ENCODE assay signal across 9 cellular contexts in the genomic region with DNA sequence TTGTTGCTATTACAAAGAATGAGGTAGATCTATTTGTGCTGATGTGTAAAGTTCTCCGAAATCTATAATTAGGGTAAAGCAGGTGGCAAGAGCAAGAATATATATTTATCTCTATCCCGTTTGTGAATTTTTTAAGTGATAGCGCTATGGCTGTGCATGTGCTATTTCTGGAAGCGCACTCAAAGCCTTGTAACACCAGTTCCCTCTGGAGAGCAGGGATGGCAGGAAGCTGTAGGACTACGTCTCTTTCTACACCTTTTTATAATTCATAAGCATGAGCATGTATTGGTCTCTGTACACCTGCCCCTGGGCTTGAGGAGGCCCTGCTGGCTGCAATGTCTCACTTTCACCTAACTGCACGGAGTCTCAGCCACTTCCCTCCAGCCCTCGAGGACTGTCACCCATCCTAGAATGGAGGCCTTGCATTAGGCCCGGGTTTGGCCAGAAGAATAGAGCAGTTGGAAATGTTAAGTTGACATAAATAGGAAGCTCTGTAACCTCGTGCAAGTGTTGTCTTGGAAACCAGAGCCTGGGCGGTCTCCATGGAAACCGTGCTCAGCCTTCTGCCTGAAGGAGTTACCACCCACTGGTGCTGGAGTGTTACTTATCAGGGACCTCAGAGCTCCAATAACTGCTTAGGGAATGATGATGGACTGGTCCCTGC. TPM values are rescaled to one million over a fixed set of nuclear protein-coding genes. Genes with fewer than 3 reads are reported as not detected.
DNase-seq lines count a peak whose midpoint lies in the region; ATAC-seq and TF ChIP-seq lines count a peak whose summit lies in the region.
"Had no signal": no experiment of that assay in that cellular context is flagged by ENCODE, and none has a peak within 500 bp of the region (broad histone marks: within the 10 kb centered on the region; RNA-seq: fewer than 3 reads in every experiment).

No MANE protein-coding gene starts in this region.

- H3K4me1 ChIP-seq in mesendoderm (ENCODE audit: control insufficient read depth, low read depth, low read length): peaks cover 2% of the 10 kb centered on the region
- no peaks in the 10 kb centered on the region for H3K4me1 ChIP-seq in PC-3 (ENCODE audit: insufficient read depth, low read length)

- H2AFZ ChIP-seq in PC-3 (ENCODE audit: low read length): no peak overlapping the region

- in situ Hi-C loops in astrocyte of the cerebellum (cut with HindIII; ENCODE audit: low sequenced_read_pairs): no loop called here

- H3K36me3 ChIP-seq in mesendoderm (ENCODE audit: control insufficient read depth, insufficient read depth, low read length): no peaks in the 10 kb centered on the region
- no peaks in the 10 kb centered on the region for H3K36me3 ChIP-seq in PC-3 (ENCODE audit: low read depth, low read length)

- H4K8ac ChIP-seq in mesendoderm (ENCODE audit: low read depth, low read length): no peak overlapping the region

- H3K4me3 ChIP-seq in astrocyte of the cerebellum (ENCODE audit: low read depth, low read length) (no peak overlapping the region), mesendoderm (ENCODE audit: low read length) (no peak overlapping the region), PC-3 (ENCODE audit: low read length) (no peak overlapping the region)

- intact Hi-C loops in PC-3 (cut with micrococcal nuclease): no loop called here

- no peak overlapping the region for H3K27ac ChIP-seq in mesendoderm (ENCODE audit: low read depth, low read length)
- H3K27ac ChIP-seq in PC-3 (ENCODE audit: low read length): no peak overlapping the region

- WGBS in mesendoderm (ENCODE audit: extremely low coverage, insufficient coverage, low lambda C conversion rate): no CpG with 5 or more reads among the region's 11 CpGs

- POLR2A ChIA-PET in PC-3 (lab: Charles Lee; ENCODE audit: unreplicated experiment): no interaction called here

- no peaks in the 10 kb centered on the region for H3K79me1 ChIP-seq in mesendoderm (ENCODE audit: low read length)

- H4K5ac ChIP-seq in mesendoderm (ENCODE audit: low read length): no peak overlapping the region

- H2AK5ac ChIP-seq in mesendoderm (ENCODE audit: low read length): no peak overlapping the region

- H3K9ac ChIP-seq in mesendoderm (ENCODE audit: low read length) (no peak overlapping the region), PC-3 (ENCODE audit: low read length) (no peak overlapping the region)

- no peak overlapping the region for H3K56ac ChIP-seq in mesendoderm (ENCODE audit: low read length)

- H2BK15ac ChIP-seq in mesendoderm (replicated peaks; ENCODE audit: low read depth): no peak overlapping the region

- DNase-seq in EH (ENCODE audit: low read depth) (peak; percentile 58), M059J (ENCODE audit: low read depth) (peak; percentile 43), astrocyte of the cerebellum (ENCODE audit: low read depth) (peak; percentile 35), mesendoderm (peak; percentile 85), PC-3 (no peak), ureter (ENCODE audit: low spot score) (no peak), KG1 (lab: John Stamatoyannopoulos, UW) (no peak)
- no peak for DNase-seq in effector CD8-positive, alpha-beta T cell (lab: John Stamatoyannopoulos, UW)

- no peaks in the 10 kb centered on the region for H3K79me2 ChIP-seq in mesendoderm (ENCODE audit: control insufficient read depth, insufficient read depth, low read length)
- no peaks in the 10 kb centered on the region for H3K79me2 ChIP-seq in PC-3 (ENCODE audit: low read length)

- H3K4me2 ChIP-seq in mesendoderm (ENCODE audit: low read length) (no peak overlapping the region), PC-3 (ENCODE audit: low read length) (no peak overlapping the region)

- ATAC-seq in PC-3: no peak
- ATAC-seq: activated CD4-positive, CD25-positive, alpha-beta regulatory T cell treated with anti-CD3 and anti-CD28 coated beads, Interleukin-2, amount 50 U/mL, for 24 hours had no signal

- H2BK5ac ChIP-seq in mesendoderm (ENCODE audit: low read length): no peak overlapping the region

- no peak overlapping the region for H3K23ac ChIP-seq in mesendoderm (ENCODE audit: low read length)

- no peaks in the 10 kb centered on the region for H3K9me3 ChIP-seq in PC-3 (ENCODE audit: low read length)

- no peak overlapping the region for H3K18ac ChIP-seq in mesendoderm (ENCODE audit: low read length)

- H3K27me3 ChIP-seq in mesendoderm (ENCODE audit: insufficient read depth, low read length, poor library complexity) (no peaks in the 10 kb centered on the region), PC-3 (ENCODE audit: low read length) (no peaks in the 10 kb centered on the region)

- BruUV-seq in PC-3 (replicated peaks; lab: Mats Ljungman, UMichigan): no TSS peak

- CTCF ChIA-PET in PC-3 (lab: Charles Lee): no interaction called here

- H3K4ac ChIP-seq in mesendoderm (ENCODE audit: low read depth, low read length): no peak overlapping the region

- no peaks in the 10 kb centered on the region for H3F3A ChIP-seq in PC-3 (ENCODE audit: low read length, unreplicated experiment)

- no peak overlapping the region for H2BK120ac ChIP-seq in mesendoderm (ENCODE audit: low read depth, low read length)

- H4K20me1 ChIP-seq in PC-3 (ENCODE audit: low read length): no peaks in the 10 kb centered on the region

- H3K9me2 ChIP-seq in PC-3 (replicated peaks; ENCODE audit: low read length): no peaks in the 10 kb centered on the region

- TF ChIP-seq CTCF in astrocyte of the cerebellum (IDR thresholded peaks at IDR 0.05; ENCODE audit: low read depth, low read length, missing control alignments) (no peak), PC-3 (conservative IDR thresholded peaks at IDR 0.05; ENCODE audit: low read depth, low read length) (no peak)

RNA-seq across cellular contexts. Expression of a gene that starts 20.9 kb away (rescaled TPM):
- total RNA-seq in M059J (2014; rRNA removed; shearing (Covaris generic)): 86.5 and 126 TPM in 2 replicates
- 368 TPM for polyA plus RNA-seq in mesendoderm (2013, experiment 1 of 2)
- 373 TPM for polyA plus RNA-seq in mesendoderm (2013, experiment 2 of 2)
- total RNA-seq in PC-3 (2014; rRNA removed) (111 and 113 TPM in 2 replicates), ureter (227 TPM)

RNA-seq across cellular contexts. Expression of a gene that starts 39.4 kb away (rescaled TPM):
- total RNA-seq in M059J (2014; rRNA removed; shearing (Covaris generic)): 0.79 TPM in 1 of 2 replicates, not detected in the other
- 0.41 TPM for polyA plus RNA-seq in mesendoderm (2013, experiment 1 of 2)
- polyA plus RNA-seq in mesendoderm (2013, experiment 2 of 2): 0.41 TPM
- total RNA-seq in PC-3 (2014; rRNA removed): 0.07 and 0.81 TPM in 2 replicates
- total RNA-seq in ureter: 0.39 TPM

Comparison
In these comparisons a context has a peak if more than half of its experiments do, and no peak if none do; other contexts are left out.
1. DNase-seq: peak in EH (single experiment), M059J (single experiment), astrocyte of the cerebellum (single experiment) and mesendoderm (single experiment); none in PC-3 (single experiment), effector CD8-positive, alpha-beta T cell (single experiment), ureter (single experiment) and KG1 (single experiment).